1 cellular context compared by ENCODE assay signal in the genomic region with DNA sequence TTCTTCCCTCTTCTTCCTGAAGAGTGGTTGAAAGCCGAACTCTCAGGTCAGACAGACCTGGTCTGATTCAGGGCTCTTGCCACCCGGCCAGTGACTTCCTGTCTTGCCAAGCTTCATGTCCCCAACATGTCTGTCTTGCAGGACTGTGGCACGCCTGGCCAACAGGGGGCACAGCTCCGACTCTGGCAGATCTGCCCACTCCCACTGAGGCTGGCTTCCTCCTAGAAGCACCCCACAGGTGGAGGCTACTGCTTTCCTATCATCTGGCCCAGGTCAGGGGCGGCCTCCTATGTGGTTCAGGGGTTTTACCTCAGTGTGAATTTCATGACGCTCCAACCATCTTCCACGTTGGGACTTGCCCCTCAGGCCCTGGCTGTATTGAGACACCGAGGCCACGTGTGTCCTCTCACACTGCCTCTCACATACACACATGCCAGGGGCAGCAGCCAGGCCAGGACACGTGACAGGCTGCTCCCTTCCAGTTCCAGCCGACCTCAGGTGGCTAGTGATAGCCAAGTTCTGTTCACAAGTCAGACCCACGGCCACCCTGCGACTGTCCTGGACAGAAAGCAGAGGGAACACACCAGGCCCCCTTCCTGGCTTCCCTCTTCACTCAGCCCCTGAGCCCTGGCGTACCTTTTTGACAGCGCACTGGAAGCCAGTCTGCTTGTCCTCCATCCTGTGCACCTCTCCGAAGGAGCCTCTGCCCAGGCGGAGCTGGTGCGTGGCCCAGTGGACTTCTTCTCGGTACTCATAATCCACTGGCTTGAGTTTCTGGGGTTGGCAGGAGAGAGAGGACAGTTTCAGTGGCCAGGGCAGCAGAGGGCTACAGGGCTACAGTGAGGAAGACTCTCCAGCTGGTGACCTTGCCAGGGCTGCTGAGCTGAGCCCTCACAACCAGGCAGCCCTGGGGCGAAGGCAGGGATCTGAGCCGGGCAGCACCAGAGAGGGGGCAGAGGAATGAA.
TF ChIP-seq lines count a peak whose summit lies in the region.

No MANE protein-coding gene starts in this region.

TF ChIP-seq in IMR-90, 13 proteins besides CTCF, POLR2A, EP300 and RAD21:
- TF ChIP-seq MAZ (IDR thresholded peaks at IDR 0.05; ENCODE audit: borderline replicate concordance, low read depth, low read length): no peak
- TF ChIP-seq MAFK (IDR thresholded peaks at IDR 0.05; ENCODE audit: low read depth, low read length): no peak
- no peak for TF ChIP-seq MXI1 (IDR thresholded peaks at IDR 0.05; ENCODE audit: borderline replicate concordance, low read depth, low read length)
- TF ChIP-seq, protein P1, sequence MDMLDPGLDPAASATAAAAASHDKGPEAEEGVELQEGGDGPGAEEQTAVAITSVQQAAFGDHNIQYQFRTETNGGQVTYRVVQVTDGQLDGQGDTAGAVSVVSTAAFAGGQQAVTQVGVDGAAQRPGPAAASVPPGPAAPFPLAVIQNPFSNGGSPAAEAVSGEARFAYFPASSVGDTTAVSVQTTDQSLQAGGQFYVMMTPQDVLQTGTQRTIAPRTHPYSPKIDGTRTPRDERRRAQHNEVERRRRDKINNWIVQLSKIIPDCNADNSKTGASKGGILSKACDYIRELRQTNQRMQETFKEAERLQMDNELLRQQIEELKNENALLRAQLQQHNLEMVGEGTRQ (IDR thresholded peaks at IDR 0.05; ENCODE audit: low read depth, low read length): no peak
- TF ChIP-seq CEBPB (IDR thresholded peaks at IDR 0.05; ENCODE audit: low read depth, low read length): no peak
- TF ChIP-seq, protein P2, sequence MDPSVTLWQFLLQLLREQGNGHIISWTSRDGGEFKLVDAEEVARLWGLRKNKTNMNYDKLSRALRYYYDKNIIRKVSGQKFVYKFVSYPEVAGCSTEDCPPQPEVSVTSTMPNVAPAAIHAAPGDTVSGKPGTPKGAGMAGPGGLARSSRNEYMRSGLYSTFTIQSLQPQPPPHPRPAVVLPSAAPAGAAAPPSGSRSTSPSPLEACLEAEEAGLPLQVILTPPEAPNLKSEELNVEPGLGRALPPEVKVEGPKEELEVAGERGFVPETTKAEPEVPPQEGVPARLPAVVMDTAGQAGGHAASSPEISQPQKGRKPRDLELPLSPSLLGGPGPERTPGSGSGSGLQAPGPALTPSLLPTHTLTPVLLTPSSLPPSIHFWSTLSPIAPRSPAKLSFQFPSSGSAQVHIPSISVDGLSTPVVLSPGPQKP (IDR thresholded peaks at IDR 0.05; ENCODE audit: borderline replicate concordance, low read depth, low read length): no peak
- TF ChIP-seq CHD1 (IDR thresholded peaks at IDR 0.05; ENCODE audit: low read depth, low read length): no peak
- no peak for TF ChIP-seq NFE2L2 (IDR thresholded peaks at IDR 0.05; ENCODE audit: low read depth, low read length)
- TF ChIP-seq BHLHE40 (IDR thresholded peaks at IDR 0.05; ENCODE audit: low read depth, low read length): no peak
- no peak for TF ChIP-seq RCOR1 (IDR thresholded peaks at IDR 0.05; ENCODE audit: insufficient replicate concordance, low read length)
- TF ChIP-seq SMC3 (IDR thresholded peaks at IDR 0.05; ENCODE audit: low read depth, low read length): no peak
- no peak for TF ChIP-seq FOS (IDR thresholded peaks at IDR 0.05; ENCODE audit: low read depth, low read length)
- no peak for TF ChIP-seq RFX5 (IDR thresholded peaks at IDR 0.05; ENCODE audit: low read depth, low read length)
TF ChIP-seq in IMR-90: peak in this region for 0.
